In genomic region chr20:841568-842546, GRCh38 we compare ENCODE assay signal across 8 cellular contexts. TPM values are rescaled to one million over a fixed set of nuclear protein-coding genes. Genes with fewer than 3 reads are reported as not detected.
A peak's percentile ranks its signal among the peaks of the same experiment; 100 is the strongest.
DNase-seq lines count a peak whose midpoint lies in the region; ATAC-seq, FAIRE-seq and TF ChIP-seq lines count a peak whose summit lies in the region.

No MANE protein-coding gene starts in this region.

- no peak for FAIRE-seq in HTR-8/SVneo (lab: Jason Lieb, UNC)

- TF ChIP-seq POLR2A in suprapubic skin (IDR thresholded peaks at IDR 0.05) = no peak

- peaks cover 61% of the 10 kb centered on the region for H3K4me1 Mint-ChIP-seq in activated CD4-positive, alpha-beta T cell treated with anti-CD3 and anti-CD28 coated beads, Interleukin-2, amount 10 ng/mL, durations not matched to agents 7 days and 5 days
- peaks cover 34% of the 10 kb centered on the region for H3K4me1 Mint-ChIP-seq in activated naive CD8-positive, alpha-beta T cell treated with anti-CD3 and anti-CD28 coated beads, Interleukin-2, amount 10 ng/mL, durations not matched to agents 7 days and 5 days

- POLR2A ChIA-PET in activated CD4-positive, alpha-beta T cell treated with anti-CD3 and anti-CD28 coated beads, Interleukin-2, amount 10 ng/mL, durations not matched to agents 7 days and 5 days (lab: Charles Lee) = no interaction called here
- POLR2A ChIA-PET in activated naive CD8-positive, alpha-beta T cell treated with anti-CD3 and anti-CD28 coated beads, Interleukin-2, amount 10 ng/mL, durations not matched to agents 7 days and 5 days (lab: Charles Lee) = interaction anchor here (1.1 to 7.8 kb wide), 2 partner anchors 9 to 15 kb away, joined by 3 to 98 read pairs; partner anchors contain the start of gene FAM110A

- WGBS in suprapubic skin = 19% methylated on average over 27 of the region's 62 CpGs

- peaks cover 4% of the 10 kb centered on the region for H3K9me3 Mint-ChIP-seq in activated CD4-positive, alpha-beta T cell treated with anti-CD3 and anti-CD28 coated beads, Interleukin-2, amount 10 ng/mL, durations not matched to agents 7 days and 5 days
- H3K9me3 Mint-ChIP-seq in activated naive CD8-positive, alpha-beta T cell treated with anti-CD3 and anti-CD28 coated beads, Interleukin-2, amount 10 ng/mL, durations not matched to agents 7 days and 5 days = no peaks in the 10 kb centered on the region

- H3K27ac Mint-ChIP-seq in activated CD4-positive, alpha-beta T cell treated with anti-CD3 and anti-CD28 coated beads, Interleukin-2, amount 10 ng/mL, durations not matched to agents 7 days and 5 days = peak overlapping the region; percentile 31
- peak overlapping the region; percentile 40 for H3K27ac Mint-ChIP-seq in activated naive CD8-positive, alpha-beta T cell treated with anti-CD3 and anti-CD28 coated beads, Interleukin-2, amount 10 ng/mL, durations not matched to agents 7 days and 5 days

- ATAC-seq in activated naive CD8-positive, alpha-beta T cell treated with anti-CD3 and anti-CD28 coated beads, Interleukin-2, amount 10 ng/mL, durations not matched to agents 7 days and 5 days (ENCODE audit: low read depth) = no peak
- no peak for ATAC-seq in HG03097 (IDR thresholded peaks at IDR 0.05; ENCODE audit: low FRiP score, unreplicated experiment)

- peak overlapping the region; percentile 87 for H3K27ac ChIP-seq in suprapubic skin

- CTCF ChIA-PET in activated CD4-positive, alpha-beta T cell treated with anti-CD3 and anti-CD28 coated beads, Interleukin-2, amount 10 ng/mL, durations not matched to agents 7 days and 5 days (lab: Charles Lee) = no interaction called here

- no peak for DNase-seq in activated CD4-positive, alpha-beta T cell treated with anti-CD3 and anti-CD28 coated beads, Interleukin-2, amount 10 ng/mL, durations not matched to agents 7 days and 5 days
- no peak for DNase-seq in activated CD4-positive, alpha-beta T cell treated with anti-CD3 and anti-CD28 coated beads for 48 hours
- no peak for DNase-seq in activated naive CD8-positive, alpha-beta T cell treated with anti-CD3 and anti-CD28 coated beads, Interleukin-2, amount 10 ng/mL, durations not matched to agents 7 days and 5 days
- DNase-seq in iPS-NIHi7 (ENCODE audit: extremely low spot score) (peak; percentile 45), suprapubic skin (ENCODE audit: low spot score in 2 of 2) (no peak), LoVo (ENCODE audit: low spot score) (no peak), HTR-8/SVneo (ENCODE audit: insufficient read length, low spot score) (no peak)

- no peaks in the 10 kb centered on the region for H3K9me3 ChIP-seq in suprapubic skin

- peaks cover 10% of the 10 kb centered on the region for H3K27me3 ChIP-seq in suprapubic skin

- H3K36me3 ChIP-seq in suprapubic skin = no peaks in the 10 kb centered on the region

- TF ChIP-seq EP300 in suprapubic skin (IDR thresholded peaks at IDR 0.05) = no peak

- peaks cover 34% of the 10 kb centered on the region for H3K36me3 Mint-ChIP-seq in activated CD4-positive, alpha-beta T cell treated with anti-CD3 and anti-CD28 coated beads, Interleukin-2, amount 10 ng/mL, durations not matched to agents 7 days and 5 days (ENCODE audit: low read depth)
- peaks cover 20% of the 10 kb centered on the region for H3K36me3 Mint-ChIP-seq in activated naive CD8-positive, alpha-beta T cell treated with anti-CD3 and anti-CD28 coated beads, Interleukin-2, amount 10 ng/mL, durations not matched to agents 7 days and 5 days

- H3K27me3 Mint-ChIP-seq in activated CD4-positive, alpha-beta T cell treated with anti-CD3 and anti-CD28 coated beads, Interleukin-2, amount 10 ng/mL, durations not matched to agents 7 days and 5 days = no peaks in the 10 kb centered on the region
- no peaks in the 10 kb centered on the region for H3K27me3 Mint-ChIP-seq in activated naive CD8-positive, alpha-beta T cell treated with anti-CD3 and anti-CD28 coated beads, Interleukin-2, amount 10 ng/mL, durations not matched to agents 7 days and 5 days

- H3K4me1 ChIP-seq in suprapubic skin = peaks cover 62% of the 10 kb centered on the region

- H3K4me3 Mint-ChIP-seq in activated CD4-positive, alpha-beta T cell treated with anti-CD3 and anti-CD28 coated beads, Interleukin-2, amount 10 ng/mL, durations not matched to agents 7 days and 5 days = peak overlapping the region; percentile 48
- peak overlapping the region; percentile 72 for H3K4me3 Mint-ChIP-seq in activated naive CD8-positive, alpha-beta T cell treated with anti-CD3 and anti-CD28 coated beads, Interleukin-2, amount 10 ng/mL, durations not matched to agents 7 days and 5 days

- H3K4me3 ChIP-seq in suprapubic skin = peak overlapping the region; percentile 67

- no peak for TF ChIP-seq CTCF in suprapubic skin (IDR thresholded peaks at IDR 0.05)

RNA-seq across cellular contexts. Expression of gene FAM110A, which starts 8.3 kb away (rescaled TPM):
- 10 to 100 TPM; 27.6 to 30.2 TPM for total RNA-seq in activated CD4-positive, alpha-beta T cell treated with anti-CD3 and anti-CD28 coated beads, Interleukin-2, amount 10 ng/mL, durations not matched to agents 7 days and 5 days
- total RNA-seq in activated naive CD8-positive, alpha-beta T cell treated with anti-CD3 and anti-CD28 coated beads, Interleukin-2, amount 10 ng/mL, durations not matched to agents 7 days and 5 days = 10 to 100 TPM; 44.5 to 50.6 TPM
- 10 to 100 TPM; 16.9 to 57.0 (median 37.7) TPM for total RNA-seq in suprapubic skin
